17 cellular contexts compared by ENCODE assay signal in genomic region chr9:134536101-134536900, GRCh38.
DNase-seq lines count a peak whose midpoint lies in the region; ATAC-seq, FAIRE-seq and TF ChIP-seq lines count a peak whose summit lies in the region.
"Had no signal": no experiment of that assay in that cellular context is flagged by ENCODE, and none has a peak within 500 bp of the region (broad histone marks: within the 10 kb centered on the region; RNA-seq: fewer than 3 reads in every experiment).

No MANE protein-coding gene starts in this region.

- intact Hi-C loops in mammary epithelial cell (cut with micrococcal nuclease) = no loop called here
- intact Hi-C loops in mucosa of descending colon (cut with DNase I, micrococcal nuclease) = no loop called here

- dilution Hi-C loops in mammary epithelial cell (cut with HindIII; ENCODE audit: low sequenced_read_pairs) = no loop called here

- WGBS in mammary epithelial cell (ENCODE audit: low coverage, missing lambda C conversion rate) = 36% methylated on average over 15 of the region's 22 CpGs

- no peak overlapping the region for H2AFZ ChIP-seq in mammary epithelial cell (ENCODE audit: low read depth, low read length)

- H3K36me3 ChIP-seq in mammary epithelial cell (ENCODE audit: insufficient read depth, low read length) (no peaks in the 10 kb centered on the region), mucosa of descending colon (ENCODE audit: low read depth) (no peaks in the 10 kb centered on the region)
- H3K36me3 ChIP-seq: pancreas had no signal

- H3K27me3 ChIP-seq in mammary epithelial cell (ENCODE audit: insufficient read depth, low read length) = no peaks in the 10 kb centered on the region
- H3K27me3 ChIP-seq: pancreas had no signal

- H3K4me3 ChIP-seq in mammary epithelial cell (replicated peaks in 1 of 3; ENCODE audit: insufficient read depth in 1 of 3, low read depth in 2 of 3, low read length in 3 of 3) (no peak overlapping the region), mucosa of descending colon (no peak overlapping the region)
- H3K4me3 ChIP-seq: pancreas had no signal

- no peak overlapping the region for H3K9ac ChIP-seq in mammary epithelial cell (ENCODE audit: insufficient read depth, low read length)

- no peaks in the 10 kb centered on the region for H3K9me3 Mint-ChIP-seq in stimulated activated effector memory CD8-positive, alpha-beta T cell treated with anti-CD3 and anti-CD28 coated beads, Interleukin-12 subunit alpha, Interleukin-12 subunit beta, amount 100 ng/mL, for 72 hours
- H3K9me3 Mint-ChIP-seq: activated naive CD4-positive, alpha-beta T cell treated with anti-CD3 and anti-CD28 coated beads, Interleukin-2, amount 50 U/mL, for 24 hours; dendritic cell treated with granulocyte-macrophage colony-stimulating factor and Interleukin-4, amounts not matched to agents 40 ng/mL and 50 ng/mL, for 4 days; stimulated activated memory B cell treated with anti-CD40 and anti-IgM and Interleukin-4, amounts not matched to agents 10 μg/mL and 1 μg/mL and 100 μg/mL, for 72 hours had no signal

- H3K9me3 ChIP-seq in mammary epithelial cell (replicated peaks; ENCODE audit: insufficient read depth, low read length) (peaks cover 5% of the 10 kb centered on the region), mucosa of descending colon (no peaks in the 10 kb centered on the region)
- H3K9me3 ChIP-seq: pancreas had no signal

- FAIRE-seq in HTR-8/SVneo (lab: Jason Lieb, UNC) = peak; percentile 46
- FAIRE-seq: pancreas had no signal

- no peaks in the 10 kb centered on the region for H3K79me2 ChIP-seq in mammary epithelial cell (ENCODE audit: insufficient read depth, low read length)

- H3K4me3 Mint-ChIP-seq in stimulated activated effector memory CD8-positive, alpha-beta T cell treated with anti-CD3 and anti-CD28 coated beads, Interleukin-12 subunit alpha, Interleukin-12 subunit beta, amount 100 ng/mL, for 72 hours = no peak overlapping the region
- H3K4me3 Mint-ChIP-seq: activated CD8-positive, alpha-beta T cell treated with anti-CD3 and anti-CD28 coated beads, Interleukin-2, amount 10 ng/mL, durations not matched to agents 7 days and 5 days; activated naive CD4-positive, alpha-beta T cell treated with anti-CD3 and anti-CD28 coated beads, Interleukin-2, amount 50 U/mL, for 24 hours; dendritic cell treated with granulocyte-macrophage colony-stimulating factor and Interleukin-4, amounts not matched to agents 40 ng/mL and 50 ng/mL, for 4 days; stimulated activated memory B cell treated with anti-CD40 and anti-IgM and Interleukin-4, amounts not matched to agents 10 μg/mL and 1 μg/mL and 100 μg/mL, for 72 hours had no signal

- TF ChIP-seq CTCF in mammary epithelial cell (conservative IDR thresholded peaks at IDR 0.05 in 1 of 2, IDR thresholded peaks at IDR 0.05 in 1 of 2; ENCODE audit: extremely low read depth in 1 of 2, insufficient read depth in 1 of 2, low read depth in 1 of 2, low read length in 2 of 2) (no peak), mucosa of descending colon (IDR thresholded peaks at IDR 0.05) (no peak)

- CTCF ChIA-PET in mammary epithelial cell (lab: Charles Lee; ENCODE audit: low non-redundant PET) = no interaction called here

- H3K4me1 Mint-ChIP-seq in stimulated activated effector memory CD8-positive, alpha-beta T cell treated with anti-CD3 and anti-CD28 coated beads, Interleukin-12 subunit alpha, Interleukin-12 subunit beta, amount 100 ng/mL, for 72 hours = no peaks in the 10 kb centered on the region
- H3K4me1 Mint-ChIP-seq: activated naive CD4-positive, alpha-beta T cell treated with anti-CD3 and anti-CD28 coated beads, Interleukin-2, amount 50 U/mL, for 24 hours; stimulated activated memory B cell treated with anti-CD40 and anti-IgM and Interleukin-4, amounts not matched to agents 10 μg/mL and 1 μg/mL and 100 μg/mL, for 72 hours had no signal

- no peak overlapping the region for H3K27ac ChIP-seq in mammary epithelial cell (ENCODE audit: insufficient read depth, low read depth, low read length)
- H3K27ac ChIP-seq: pancreas had no signal

- in situ Hi-C loops in mammary epithelial cell (cut with MboI; ENCODE audit: low sequenced_read_pairs in 2 of 2) = no loop called here

- no peak overlapping the region for H3K4me2 ChIP-seq in mammary epithelial cell (ENCODE audit: insufficient read depth, low read depth, low read length)

- ATAC-seq in mucosa of descending colon = peak; percentile 21
- no peak for ATAC-seq in stimulated activated effector memory CD8-positive, alpha-beta T cell treated with anti-CD3 and anti-CD28 coated beads, Interleukin-12 subunit alpha, Interleukin-12 subunit beta, amount 100 ng/mL, for 72 hours
- ATAC-seq: activated CD8-positive, alpha-beta T cell treated with anti-CD3 and anti-CD28 coated beads, Interleukin-2, amount 10 ng/mL, durations not matched to agents 7 days and 5 days; stimulated activated memory B cell treated with anti-CD40 and anti-IgM and Interleukin-4, amounts not matched to agents 10 μg/mL and 1 μg/mL and 100 μg/mL, for 72 hours had no signal

- H3K36me3 Mint-ChIP-seq in stimulated activated effector memory CD8-positive, alpha-beta T cell treated with anti-CD3 and anti-CD28 coated beads, Interleukin-12 subunit alpha, Interleukin-12 subunit beta, amount 100 ng/mL, for 72 hours = no peaks in the 10 kb centered on the region
- H3K36me3 Mint-ChIP-seq: activated naive CD4-positive, alpha-beta T cell treated with anti-CD3 and anti-CD28 coated beads, Interleukin-2, amount 50 U/mL, for 24 hours; stimulated activated memory B cell treated with anti-CD40 and anti-IgM and Interleukin-4, amounts not matched to agents 10 μg/mL and 1 μg/mL and 100 μg/mL, for 72 hours had no signal

- no peak overlapping the region for H3K27ac Mint-ChIP-seq in stimulated activated effector memory CD8-positive, alpha-beta T cell treated with anti-CD3 and anti-CD28 coated beads, Interleukin-12 subunit alpha, Interleukin-12 subunit beta, amount 100 ng/mL, for 72 hours
- H3K27ac Mint-ChIP-seq: activated CD8-positive, alpha-beta T cell treated with anti-CD3 and anti-CD28 coated beads, Interleukin-2, amount 10 ng/mL, durations not matched to agents 7 days and 5 days; dendritic cell treated with granulocyte-macrophage colony-stimulating factor and Interleukin-4, amounts not matched to agents 40 ng/mL and 50 ng/mL, for 4 days; stimulated activated memory B cell treated with anti-CD40 and anti-IgM and Interleukin-4, amounts not matched to agents 10 μg/mL and 1 μg/mL and 100 μg/mL, for 72 hours had no signal

- H3K4me1 ChIP-seq in mammary epithelial cell (ENCODE audit: insufficient read depth, low read length) = no peaks in the 10 kb centered on the region
- H3K4me1 ChIP-seq in mucosa of descending colon (ENCODE audit: low read depth) = peaks cover 5% of the 10 kb centered on the region
- H3K4me1 ChIP-seq: pancreas had no signal

- BruUV-seq in mammary epithelial cell (replicated peaks; lab: Mats Ljungman, UMichigan) = no TSS peak

- peak; percentile 80 for DNase-seq in AG08395 (ENCODE audit: low spot score)
- peak; percentile 67 for DNase-seq in HTR-8/SVneo (ENCODE audit: insufficient read length, low spot score)
- DNase-seq in mammary epithelial cell = peak; percentile 14
- DNase-seq in mucosa of descending colon = peak in 1 of 3 donors; percentile 25
- DNase-seq in middle frontal gyrus (ENCODE audit: extremely low spot score, low spot score) = no peak
- DNase-seq in MV-4-11 (lab: John Stamatoyannopoulos, UW) = no peak
- DNase-seq in NCI-H1694 treated with DMSO at 0.1 percent for 48 hours (lab: John Stamatoyannopoulos, UW) = no peak
- DNase-seq in stimulated activated effector memory CD8-positive, alpha-beta T cell treated with anti-CD3 and anti-CD28 coated beads, Interleukin-12 subunit alpha, Interleukin-12 subunit beta, amount 100 ng/mL, for 72 hours (ENCODE audit: low spot score in 2 of 2) = no peak
- DNase-seq: activated CD8-positive, alpha-beta T cell treated with anti-CD3 and anti-CD28 coated beads, Interleukin-2, amount 10 ng/mL, durations not matched to agents 7 days and 5 days; DMS79 treated with DMSO at 0.1 percent for 48 hours; KBM-7; NCI-H2029; stimulated activated CD4-positive, alpha-beta T cell treated with anti-CD3 and anti-CD28 coated beads, Interleukin-1b, Interleukin-23, amount 100 ng/mL, for 48 hours had no signal

- no peaks in the 10 kb centered on the region for H4K20me1 ChIP-seq in mammary epithelial cell (ENCODE audit: insufficient read depth, low read length)

Comparison
In these comparisons a context has a peak if more than half of its experiments do, and no peak if none do; other contexts are left out.
1. DNase-seq: peak in AG08395 (single experiment), HTR-8/SVneo (single experiment) and mammary epithelial cell (single experiment); none in middle frontal gyrus (single experiment), MV-4-11 (single experiment), NCI-H1694 treated with DMSO at 0.1 percent for 48 hours (single experiment) and stimulated activated effector memory CD8-positive, alpha-beta T cell treated with anti-CD3 and anti-CD28 coated beads, Interleukin-12 subunit alpha, Interleukin-12 subunit beta, amount 100 ng/mL, for 72 hours (0 of 2).